In the genomic region with DNA sequence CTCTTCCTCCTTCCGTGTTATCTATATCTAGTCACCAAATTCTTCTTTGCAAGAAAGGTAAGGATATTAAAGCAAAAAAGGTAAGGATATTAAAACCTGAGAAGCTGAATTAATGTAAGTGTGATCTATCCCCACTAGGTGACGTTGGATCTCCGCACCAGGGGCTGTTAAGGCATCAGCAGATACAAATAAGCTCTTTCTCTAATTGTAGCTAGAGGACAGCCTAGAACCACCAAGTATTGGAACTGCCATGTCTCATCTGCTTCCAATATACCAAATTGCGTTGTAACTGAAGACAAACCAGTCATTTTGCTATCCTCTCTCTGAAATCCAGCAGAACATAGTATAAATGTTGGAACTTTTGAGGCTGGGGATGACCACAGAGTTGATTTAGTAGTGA, we compare ENCODE assay signal across 16 cellular contexts.
A peak's percentile ranks its signal among the peaks of the same experiment; 100 is the strongest.
DNase-seq lines count a peak whose midpoint lies in the region; ATAC-seq and TF ChIP-seq lines count a peak whose summit lies in the region.
"Had no signal": no experiment of that assay in that cellular context is flagged by ENCODE, and none has a peak within 500 bp of the region (broad histone marks: within the 10 kb centered on the region; RNA-seq: fewer than 3 reads in every experiment).

No MANE protein-coding gene starts in this region.

- ATAC-seq in GM19397 (IDR thresholded peaks at IDR 0.05; ENCODE audit: unreplicated experiment) (no peak), HG02981 (IDR thresholded peaks at IDR 0.05; ENCODE audit: unreplicated experiment) (no peak)
- ATAC-seq: gastroesophageal sphincter; mucosa of descending colon; stimulated activated naive B cell treated with anti-CD40 and anti-IgM and Interleukin-4, amounts not matched to agents 10 μg/mL and 1 μg/mL and 100 μg/mL, for 72 hours; WTC11 had no signal

- DNase-seq in AG20443 (ENCODE audit: low spot score) (peak; percentile 22), dermis blood vessel endothelial cell (peak; percentile 31), iPS-NIHi7 (ENCODE audit: extremely low spot score) (peak; percentile 15), retina (no peak), NCI-H2029 (lab: John Stamatoyannopoulos, UW) (no peak)
- DNase-seq: activated gamma-delta T cell treated with Interleukin-2 at 50 U/mL for 16 hours; BE2C; mucosa of descending colon; NCI-H1105; small intestine; stimulated activated naive B cell treated with anti-CD40 and anti-IgM and Interleukin-4, amounts not matched to agents 10 μg/mL and 1 μg/mL and 100 μg/mL, for 72 hours had no signal

- TF ChIP-seq CTCF in LNCAP (IDR thresholded peaks at IDR 0.05) = peak; percentile 20; the same call in 1 of the 2 replicates

Comparison
In these comparisons a context has a peak if more than half of its experiments do, and no peak if none do; other contexts are left out.
1. DNase-seq: peak in AG20443 (single experiment), dermis blood vessel endothelial cell (single experiment) and iPS-NIHi7 (single experiment); none in retina (single experiment) and NCI-H2029 (single experiment).